ENCODE assay signal across 8 cellular contexts in genomic region chrX:86002076-86002896, GRCh38. TPM values are rescaled to one million over a fixed set of nuclear protein-coding genes. Genes with fewer than 3 reads are reported as not detected.
A peak's percentile ranks its signal among the peaks of the same experiment; 100 is the strongest.
DNase-seq lines count a peak whose midpoint lies in the region; ATAC-seq, FAIRE-seq and TF ChIP-seq lines count a peak whose summit lies in the region.

No MANE protein-coding gene starts in this region.

- WGBS in HepG2 (ENCODE audit: low lambda C conversion rate) = 0% methylated on average over 2 of the region's 12 CpGs

- peaks cover 39% of the 10 kb centered on the region for H3K4me1 Mint-ChIP-seq in activated CD4-positive, alpha-beta memory T cell treated with anti-CD3 and anti-CD28 coated beads for 36 hours (ENCODE audit: low read depth)
- peaks cover 19% of the 10 kb centered on the region for H3K4me1 Mint-ChIP-seq in activated T-helper 17 cell treated with anti-CD3 and anti-CD28 coated beads, Interleukin-2, amount 50 U/mL, for 72 hours

- peaks cover 5% of the 10 kb centered on the region for H3K36me3 Mint-ChIP-seq in activated CD4-positive, alpha-beta memory T cell treated with anti-CD3 and anti-CD28 coated beads for 36 hours
- H3K36me3 Mint-ChIP-seq in activated T-helper 17 cell treated with anti-CD3 and anti-CD28 coated beads, Interleukin-2, amount 50 U/mL, for 72 hours (ENCODE audit: low read depth) = no peaks in the 10 kb centered on the region

- intact Hi-C loops in activated CD4-positive, alpha-beta memory T cell treated with anti-CD3 and anti-CD28 coated beads for 36 hours (cut with micrococcal nuclease) = no loop called here
- intact Hi-C loops in HepG2 (cut with micrococcal nuclease; ENCODE audit: unreplicated experiment) = loop anchor here (5.0 kb wide), 1 partner anchor 40 kb away; no protein-coding TSS in a partner anchor

- H2AFZ ChIP-seq in HepG2 (ENCODE audit: low read length) = no peak overlapping the region

- peak overlapping the region; percentile 71 for H3K27ac ChIP-seq in HepG2 (ENCODE audit: extremely low read length, insufficient read depth, low read length)

- CTCF ChIA-PET in activated CD4-positive, alpha-beta memory T cell treated with anti-CD3 and anti-CD28 coated beads for 36 hours (lab: Charles Lee) = no interaction called here
- CTCF ChIA-PET in HepG2 (lab: Yijun Ruan, JAX; ENCODE audit: low intra/inter-chr PET ratio, low total read pairs) = no interaction called here

- H3K27ac Mint-ChIP-seq in activated CD4-positive, alpha-beta memory T cell treated with anti-CD3 and anti-CD28 coated beads for 36 hours = no peak overlapping the region
- H3K27ac Mint-ChIP-seq in activated T-helper 17 cell treated with anti-CD3 and anti-CD28 coated beads, Interleukin-2, amount 50 U/mL, for 72 hours = no peak overlapping the region

- H3K9me3 ChIP-seq in HepG2 (ENCODE audit: low read length) = no peaks in the 10 kb centered on the region

- H3K27me3 ChIP-seq in HepG2 (ENCODE audit: control insufficient read depth in 1 of 2, insufficient read depth in 2 of 2, low read length in 2 of 2) = no peaks in the 10 kb centered on the region

- no peaks in the 10 kb centered on the region for H3K27me3 Mint-ChIP-seq in activated CD4-positive, alpha-beta memory T cell treated with anti-CD3 and anti-CD28 coated beads for 36 hours
- H3K27me3 Mint-ChIP-seq in activated T-helper 17 cell treated with anti-CD3 and anti-CD28 coated beads, Interleukin-2, amount 50 U/mL, for 72 hours = no peaks in the 10 kb centered on the region

- H4K20me1 ChIP-seq in HepG2 (ENCODE audit: insufficient read depth, low read length) = no peaks in the 10 kb centered on the region

- peaks cover 25% of the 10 kb centered on the region for H3K79me2 ChIP-seq in HepG2 (ENCODE audit: insufficient read depth, low read length)

- H3K4me1 ChIP-seq in HepG2 (ENCODE audit: insufficient read depth, low read length) = peaks cover 30% of the 10 kb centered on the region

- no peak overlapping the region for H3K4me3 Mint-ChIP-seq in activated CD4-positive, alpha-beta memory T cell treated with anti-CD3 and anti-CD28 coated beads for 36 hours
- no peak overlapping the region for H3K4me3 Mint-ChIP-seq in activated T-helper 17 cell treated with anti-CD3 and anti-CD28 coated beads, Interleukin-2, amount 50 U/mL, for 72 hours

- BruUV-seq in HepG2 (replicated peaks; lab: Mats Ljungman, UMichigan) = TSS peak; percentile 72

- no peak for TF ChIP-seq RAD21 in HepG2 (CRISPR knock-in tag; IDR thresholded peaks at IDR 0.05)

- ATAC-seq in HG02885 (IDR thresholded peaks at IDR 0.05; ENCODE audit: poor library complexity, unreplicated experiment) = peak; percentile 72
- ATAC-seq in HepG2 = peak; percentile 99
- no peak for ATAC-seq in HG03135 (IDR thresholded peaks at IDR 0.05; ENCODE audit: unreplicated experiment)
- no peak for ATAC-seq in activated T-helper 17 cell treated with anti-CD3 and anti-CD28 coated beads, Interleukin-2, amount 50 U/mL, for 72 hours (replicated peaks)

- no peak for TF ChIP-seq POLR2A in HepG2 (IDR thresholded peaks at IDR 0.05; ENCODE audit: insufficient read depth in 1 of 2, low read depth in 2 of 2, low read length in 2 of 2)

- peak overlapping the region in 2 of 3 experiments; percentile 41 to 60; a peak in 4 of 6 replicates for H3K4me3 ChIP-seq in HepG2 (replicated peaks in 1 of 3; ENCODE audit: insufficient read depth in 1 of 3, low read depth in 2 of 3, low read length in 3 of 3)

- in situ Hi-C loops in HepG2 (cut with HindIII; ENCODE audit: extremely low pct_ligation_motif_present, low pct_unique_long_range_greater_than_20kb) = no loop called here

- peak overlapping the region; percentile 63 for H3K4me2 ChIP-seq in HepG2 (ENCODE audit: low read depth, low read length)

- no peaks in the 10 kb centered on the region for H3K36me3 ChIP-seq in HepG2 (replicated peaks in 1 of 2; ENCODE audit: control insufficient read depth in 1 of 2, insufficient read depth in 2 of 2, low read length in 2 of 2)

- POLR2A ChIA-PET in activated CD4-positive, alpha-beta memory T cell treated with anti-CD3 and anti-CD28 coated beads for 36 hours (lab: Charles Lee) = no interaction called here
- POLR2A ChIA-PET in HepG2 (lab: Yijun Ruan, JAX) = interaction anchor here (0.7 to 1.5 kb wide), 4 partner anchors 10 to 44 kb away, joined by 3 to 10 read pairs (median 4); no protein-coding TSS in a partner anchor

- H3K9ac ChIP-seq in HepG2 (ENCODE audit: insufficient read depth, low read depth, low read length) = peak overlapping the region; percentile 49

- no peak; the same call in 1 of the 2 replicates for TF ChIP-seq CTCF in HepG2 (CRISPR knock-in tag; IDR thresholded peaks at IDR 0.05)

- DNase-seq in EH (ENCODE audit: low read depth) (peak; percentile 43), HepG2 (ENCODE audit: low spot score) (peak; percentile 83), NCI-H345 treated with DMSO at 0.1 percent for 48 hours (lab: John Stamatoyannopoulos, UW; ENCODE audit: unreplicated experiment) (no peak)
- DNase-seq in activated CD4-positive, alpha-beta memory T cell treated with anti-CD3 and anti-CD28 coated beads for 36 hours = peak; percentile 12
- DNase-seq in NK-92 treated with Interleukin-12 subunit alpha and Interleukin-12 subunit beta, amount 100 ng/mL, for 24 hours (lab: John Stamatoyannopoulos, UW) = no peak

- peak; percentile 84 for FAIRE-seq in HepG2 (lab: Jason Lieb, UNC)

- no peak for TF ChIP-seq EP300 in HepG2 (IDR thresholded peaks at IDR 0.05; ENCODE audit: low read depth in 2 of 2, low read length in 2 of 2)
- TF ChIP-seq EP300 in HepG2 (CRISPR knock-in tag; IDR thresholded peaks at IDR 0.05; ENCODE audit: borderline replicate concordance) = no peak

- peaks cover 4% of the 10 kb centered on the region for H3K9me3 Mint-ChIP-seq in activated CD4-positive, alpha-beta memory T cell treated with anti-CD3 and anti-CD28 coated beads for 36 hours
- H3K9me3 Mint-ChIP-seq in activated T-helper 17 cell treated with anti-CD3 and anti-CD28 coated beads, Interleukin-2, amount 50 U/mL, for 72 hours = no peaks in the 10 kb centered on the region

TF ChIP-seq in HepG2, 621 proteins besides CTCF, POLR2A, EP300 and RAD21 (continues in another document):
- TF ChIP-seq SMYD3 (CRISPR knock-in tag; IDR thresholded peaks at IDR 0.05) (no peak), SOX6 (IDR thresholded peaks at IDR 0.05) (no peak), SOX6 (CRISPR knock-in tag; IDR thresholded peaks at IDR 0.05) (peak; percentile 59), FOXP1 (IDR thresholded peaks at IDR 0.05) (no peak), FOXP1 (CRISPR knock-in tag; IDR thresholded peaks at IDR 0.05) (peak; percentile 50; the same call in 1 of the 2 replicates), FOSL2 (CRISPR knock-in tag; IDR thresholded peaks at IDR 0.05) (peak; percentile 13; the same call in 1 of the 2 replicates), CCDC6 (CRISPR knock-in tag; IDR thresholded peaks at IDR 0.05) (no peak), NBN (conservative IDR thresholded peaks at IDR 0.05) (no peak), NCOR1 (IDR thresholded peaks at IDR 0.05; ENCODE audit: borderline replicate concordance, low read length) (no peak), FOXA1 (IDR thresholded peaks at IDR 0.05) (no peak), FOXA1 (CRISPR knock-in tag; IDR thresholded peaks at IDR 0.05) (peak; percentile 84), ZNF3 (CRISPR knock-in tag; IDR thresholded peaks at IDR 0.05) (no peak)
- TF ChIP-seq, protein P1, sequence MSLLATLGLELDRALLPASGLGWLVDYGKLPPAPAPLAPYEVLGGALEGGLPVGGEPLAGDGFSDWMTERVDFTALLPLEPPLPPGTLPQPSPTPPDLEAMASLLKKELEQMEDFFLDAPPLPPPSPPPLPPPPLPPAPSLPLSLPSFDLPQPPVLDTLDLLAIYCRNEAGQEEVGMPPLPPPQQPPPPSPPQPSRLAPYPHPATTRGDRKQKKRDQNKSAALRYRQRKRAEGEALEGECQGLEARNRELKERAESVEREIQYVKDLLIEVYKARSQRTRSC (CRISPR knock-in tag; IDR thresholded peaks at IDR 0.05; ENCODE audit: low read depth) = no peak

RNA-seq across cellular contexts. Expression of gene CHM, which starts 45.1 kb away (rescaled TPM):
- total RNA-seq in activated CD4-positive, alpha-beta memory T cell treated with anti-CD3 and anti-CD28 coated beads for 36 hours = 10 to 100 TPM; 12.0 to 13.9 TPM
- total RNA-seq in HepG2 (2016; rRNA removed; fragmentation: Illumina TruSeq; extraction: Trizol) = 15.1 and 19.6 TPM in 2 replicates
- total RNA-seq in HepG2 (2016; cell fraction: cytosol; rRNA removed; fragmentation: Illumina TruSeq; extraction: Trizol; ENCODE audit: low read depth) = 2.7 and 3.9 TPM in 2 replicates
- 12.1 and 20.4 TPM in 2 replicates for total RNA-seq in HepG2 (2016; cell fraction: insoluble cytoplasmic fraction; rRNA removed; fragmentation: Illumina TruSeq; extraction: Trizol)
- total RNA-seq in HepG2 (2016; cell fraction: membrane; rRNA removed; fragmentation: Illumina TruSeq; extraction: Trizol) = 5.4 and 5.5 TPM in 2 replicates
- 22.9 and 25.7 TPM in 2 replicates for total RNA-seq in HepG2 (2016; cell fraction: nucleus; rRNA removed; fragmentation: Illumina TruSeq; extraction: Trizol)
- 11.7 and 15.5 TPM in 2 replicates for polyA plus RNA-seq in HepG2 (2011; rRNA removed)
- 7.0 and 10.8 TPM in 2 replicates for polyA plus RNA-seq in HepG2 (2011; cell fraction: cytosol; rRNA removed)
- 7.2 and 7.4 TPM in 2 replicates for polyA plus RNA-seq in HepG2 (2011; cell fraction: nucleus; rRNA removed)
- 8.5 and 8.9 TPM in 2 replicates for polyA plus RNA-seq in HepG2 (2012)
- polyA plus RNA-seq in HepG2 (2016; cell fraction: cytosol; fragmentation: Illumina TruSeq; extraction: Trizol; ENCODE audit: low read depth) = 0.58 and 0.72 TPM in 2 replicates
- polyA plus RNA-seq in HepG2 (2016; cell fraction: insoluble cytoplasmic fraction; fragmentation: Illumina TruSeq; extraction: Trizol; ENCODE audit: low read depth) = 17.0 and 17.5 TPM in 2 replicates
- polyA plus RNA-seq in HepG2 (2016; cell fraction: membrane; fragmentation: Illumina TruSeq; extraction: Trizol; ENCODE audit: low read depth) = 2.7 TPM in 2 replicates
- polyA plus RNA-seq in HepG2 (2016; cell fraction: nucleus; fragmentation: Illumina TruSeq; extraction: Trizol; ENCODE audit: insufficient read depth, low read depth) = 12.3 and 14.2 TPM in 2 replicates
- polyA minus RNA-seq in HepG2 (2011; rRNA and poly(A)+ RNA removed; ENCODE audit: low replicate concordance) = 7.9 and 15.6 TPM in 2 replicates
- 8.3 and 9.7 TPM in 2 replicates for polyA minus RNA-seq in HepG2 (2011; cell fraction: cytosol; rRNA and poly(A)+ RNA removed)
- 57.7 and 68.6 TPM in 2 replicates for polyA minus RNA-seq in HepG2 (2011; cell fraction: nucleus; rRNA and poly(A)+ RNA removed)
- total RNA-seq in activated T-helper 17 cell treated with anti-CD3 and anti-CD28 coated beads, Interleukin-2, amount 50 U/mL, for 72 hours = 10 to 100 TPM; 14.8 to 20.5 TPM

Comparison
In these comparisons a context has a peak if more than half of its experiments do, and no peak if none do; other contexts are left out.
1. DNase-seq: peak in EH (single experiment), activated CD4-positive, alpha-beta memory T cell treated with anti-CD3 and anti-CD28 coated beads for 36 hours (single experiment) and HepG2 (single experiment); none in NK-92 treated with Interleukin-12 subunit alpha and Interleukin-12 subunit beta, amount 100 ng/mL, for 24 hours (single experiment) and NCI-H345 treated with DMSO at 0.1 percent for 48 hours (single experiment).
2. ATAC-seq: peak in HG02885 (single experiment) and HepG2 (single experiment); none in HG03135 (single experiment) and activated T-helper 17 cell treated with anti-CD3 and anti-CD28 coated beads, Interleukin-2, amount 50 U/mL, for 72 hours (single experiment).